Comparison of ENCODE assay signal across 9 cellular contexts in genomic region chr6:24775520-24776058, GRCh38. TPM values are rescaled to one million over a fixed set of nuclear protein-coding genes. Genes with fewer than 3 reads are reported as not detected.
A peak's percentile ranks its signal among the peaks of the same experiment; 100 is the strongest.
DNase-seq lines count a peak whose midpoint lies in the region; ATAC-seq and TF ChIP-seq lines count a peak whose summit lies in the region.
"Had no signal": no experiment of that assay in that cellular context is flagged by ENCODE, and none has a peak within 500 bp of the region (broad histone marks: within the 10 kb centered on the region; RNA-seq: fewer than 3 reads in every experiment).

No MANE protein-coding gene starts in this region.

- no peaks in the 10 kb centered on the region for H3K27me3 ChIP-seq in esophagus squamous epithelium
- H3K27me3 ChIP-seq in osteoblast (ENCODE audit: insufficient read depth, low read length) = no peaks in the 10 kb centered on the region

- WGBS in esophagus squamous epithelium, 2 donors = 3% methylated on average over 19 to 20 of the region's 20 CpGs

- peak overlapping the region; percentile 89 for H2AFZ ChIP-seq in osteoblast (ENCODE audit: low read length)

- no peaks in the 10 kb centered on the region for H3K9me3 ChIP-seq in esophagus squamous epithelium
- no peaks in the 10 kb centered on the region for H3K9me3 ChIP-seq in osteoblast (ENCODE audit: low read depth, low read length)

- H3K4me2 ChIP-seq in osteoblast (ENCODE audit: insufficient read depth, low read length) = peak overlapping the region; percentile 95

- intact Hi-C loops in esophagus squamous epithelium (cut with DNase I) = no loop called here

- peak overlapping the region; percentile 91 to 99 (median 96) for H3K4me3 ChIP-seq in esophagus squamous epithelium
- peak overlapping the region; percentile 98 for H3K4me3 ChIP-seq in osteoblast (ENCODE audit: insufficient read depth, low read length)

- peak; percentile 6 for ATAC-seq in HG03439 (IDR thresholded peaks at IDR 0.05; ENCODE audit: unreplicated experiment)
- ATAC-seq in HG03460 (IDR thresholded peaks at IDR 0.05; ENCODE audit: unreplicated experiment) = no peak

- no peaks in the 10 kb centered on the region for H4K20me1 ChIP-seq in osteoblast (ENCODE audit: insufficient read depth, low read length)

- H3K36me3 ChIP-seq in esophagus squamous epithelium (peaks cover 0 to 3% (median 0%) of the 10 kb centered on the region in 3 donors), osteoblast (ENCODE audit: insufficient read depth, low read length) (no peaks in the 10 kb centered on the region)

- H3K4me1 ChIP-seq in esophagus squamous epithelium (peaks cover 8 to 46% (median 9%) of the 10 kb centered on the region in 3 donors), osteoblast (ENCODE audit: insufficient read depth, low read length) (peaks cover 30% of the 10 kb centered on the region)

- no peak for TF ChIP-seq POLR2A in esophagus squamous epithelium (IDR thresholded peaks at IDR 0.05)

- DNase-seq in DMS53 (lab: John Stamatoyannopoulos, UW) = peak; percentile 66
- DNase-seq in DMS53 treated with DMSO at 0.1 percent for 48 hours (lab: John Stamatoyannopoulos, UW; ENCODE audit: unreplicated experiment) = no peak
- DNase-seq in activated CD4-positive, alpha-beta T cell treated with anti-CD3 and anti-CD28 coated beads, Interleukin-2, amount 50 U/mL, for 4 hours = peak; percentile 29 to 30
- DNase-seq in esophagus squamous epithelium (lab: John Stamatoyannopoulos, UW) = no peak
- DNase-seq in osteoblast (ENCODE audit: insufficient read length, low spot score, missing footprints) = no peak
- no peak for DNase-seq in occipital lobe (lab: John Stamatoyannopoulos, UW)

- H3K79me2 ChIP-seq in osteoblast (ENCODE audit: insufficient read depth, low read length) = peaks cover 48% of the 10 kb centered on the region

- H3K27ac ChIP-seq in esophagus squamous epithelium (peak overlapping the region; percentile 95 to 99 (median 98)), osteoblast (ENCODE audit: low read depth, low read length) (peak overlapping the region; percentile 91)

- TF ChIP-seq CTCF in esophagus squamous epithelium (IDR thresholded peaks at IDR 0.05) = no peak
- TF ChIP-seq CTCF in osteoblast (IDR thresholded peaks at IDR 0.05; ENCODE audit: extremely low read depth, low read depth, low read length) = no peak

RNA-seq across cellular contexts. Expression of gene GMNN, which starts 0.9 kb away (rescaled TPM):
- total RNA-seq in esophagus squamous epithelium (10 to 100 TPM; 12.4 to 24.3 (median 16.3) TPM), osteoblast (9.4 and 11.2 TPM in 2 replicates), occipital lobe (8.1 TPM)

RNA-seq across cellular contexts. Expression of gene ARMH2, which starts 23.1 kb away (rescaled TPM):
- not detected for total RNA-seq in esophagus squamous epithelium
- total RNA-seq in osteoblast = not detected in 2 replicates
- not detected for total RNA-seq in occipital lobe
- total RNA-seq: lung microvascular endothelial cell had no signal

RNA-seq across cellular contexts. Expression of gene C6orf62, which starts 56.6 kb away (rescaled TPM):
- total RNA-seq in esophagus squamous epithelium = 10 to 100 TPM; 38.5 to 82.9 (median 54.8) TPM
- total RNA-seq in osteoblast = 144 and 168 TPM in 2 replicates
- 86.7 TPM for total RNA-seq in occipital lobe

Comparison
In these comparisons a context has a peak if more than half of its experiments do, and no peak if none do; other contexts are left out.
1. DNase-seq: peak in DMS53 (single experiment) and activated CD4-positive, alpha-beta T cell treated with anti-CD3 and anti-CD28 coated beads, Interleukin-2, amount 50 U/mL, for 4 hours (2 of 2); none in DMS53 treated with DMSO at 0.1 percent for 48 hours (single experiment), esophagus squamous epithelium (single experiment), osteoblast (single experiment) and occipital lobe (single experiment).